Comparison of ENCODE assay signal across 26 cellular contexts in the genomic region with DNA sequence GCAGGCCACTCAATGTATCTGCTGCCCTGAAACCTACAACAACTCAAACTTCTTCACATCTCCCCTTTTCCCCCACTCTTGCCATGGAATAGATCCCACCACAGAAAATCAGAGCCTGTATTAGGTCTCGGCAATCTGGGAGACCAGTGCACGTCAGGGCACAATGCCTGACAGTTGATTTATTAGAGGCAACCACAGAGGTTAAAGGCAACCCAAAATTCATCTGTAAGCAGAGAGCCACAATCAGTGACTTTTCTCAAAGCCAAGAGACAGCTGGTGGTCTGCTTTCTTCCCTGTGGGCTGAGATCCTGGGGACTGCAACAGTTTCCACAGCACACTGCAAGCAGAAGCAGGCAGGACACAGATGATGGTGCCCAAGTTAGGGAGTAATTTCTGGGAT.
DNase-seq lines count a peak whose midpoint lies in the region; ATAC-seq and TF ChIP-seq lines count a peak whose summit lies in the region.
"Had no signal": no experiment of that assay in that cellular context is flagged by ENCODE, and none has a peak within 500 bp of the region (broad histone marks: within the 10 kb centered on the region; RNA-seq: fewer than 3 reads in every experiment).

No MANE protein-coding gene starts in this region.

- H4K20me1 ChIP-seq in SK-N-SH (ENCODE audit: insufficient read depth), result no peaks in the 10 kb centered on the region
- H4K20me1 ChIP-seq: BLaER1 treated with 17β-estradiol and CSF1 and Interleukin-3, amounts not matched to agents 10 nM and 100 nM had no signal

- H3K27me3 ChIP-seq in SK-N-SH (ENCODE audit: insufficient read depth) (no peaks in the 10 kb centered on the region), adipocyte (replicated peaks; ENCODE audit: control insufficient read depth, insufficient read depth, low read length) (no peaks in the 10 kb centered on the region)
- H3K27me3 ChIP-seq: BLaER1 treated with 17β-estradiol and CSF1 and Interleukin-3, amounts not matched to agents 10 nM and 100 nM had no signal

- peaks cover 2% of the 10 kb centered on the region for H3K27me3 Mint-ChIP-seq in activated CD4-positive, alpha-beta T cell treated with anti-CD3 and anti-CD28 coated beads, Interleukin-2, amount 10 ng/mL, durations not matched to agents 7 days and 5 days
- H3K27me3 Mint-ChIP-seq: CD4-positive, alpha-beta T cell had no signal

- H3K36me3 ChIP-seq in SK-N-SH (replicated peaks in 1 of 2; ENCODE audit: control insufficient read depth in 1 of 2, insufficient read depth in 2 of 2, low read length in 1 of 2) (no peaks in the 10 kb centered on the region), adipocyte (ENCODE audit: control insufficient read depth, insufficient read depth, low read length, severe bottlenecking) (no peaks in the 10 kb centered on the region)
- H3K36me3 ChIP-seq: BLaER1 treated with 17β-estradiol and CSF1 and Interleukin-3, amounts not matched to agents 10 nM and 100 nM; HAP-1 had no signal

- no peaks in the 10 kb centered on the region for H3K9me3 ChIP-seq in SK-N-SH
- no peaks in the 10 kb centered on the region for H3K9me3 ChIP-seq in adipocyte (ENCODE audit: control insufficient read depth, low read length)
- H3K9me3 ChIP-seq: BLaER1 treated with 17β-estradiol and CSF1 and Interleukin-3, amounts not matched to agents 10 nM and 100 nM; HAP-1 had no signal

- H3K4me3 Mint-ChIP-seq in activated CD4-positive, alpha-beta T cell treated with anti-CD3 and anti-CD28 coated beads, Interleukin-2, amount 10 ng/mL, durations not matched to agents 7 days and 5 days, result no peak overlapping the region
- H3K4me3 Mint-ChIP-seq: CD4-positive, alpha-beta T cell; HFFc6 had no signal

- peak overlapping the region in 1 of 2 experiments; percentile 36; a peak in 1 of 4 replicates for H3K27ac ChIP-seq in SK-N-SH (ENCODE audit: low read depth in 2 of 2, low read length in 1 of 2)
- H3K27ac ChIP-seq: 22Rv1; BLaER1 treated with 17β-estradiol and CSF1 and Interleukin-3, amounts not matched to agents 10 nM and 100 nM had no signal

- H3K9ac ChIP-seq in SK-N-SH (no peak overlapping the region), adipocyte (ENCODE audit: low read length) (no peak overlapping the region)
- H3K9ac ChIP-seq: BLaER1 treated with 17β-estradiol and CSF1 and Interleukin-3, amounts not matched to agents 10 nM and 100 nM had no signal

- ATAC-seq in SK-N-SH treated with all-trans-retinoic acid at 6 μM for 48 hours, result no peak
- ATAC-seq: Panc1 had no signal

- POLR2A ChIA-PET in SK-N-SH (lab: Yijun Ruan, JAX), result no interaction called here
- POLR2A ChIA-PET in activated CD4-positive, alpha-beta T cell treated with anti-CD3 and anti-CD28 coated beads, Interleukin-2, amount 10 ng/mL, durations not matched to agents 7 days and 5 days (lab: Charles Lee), result no interaction called here

- 60% methylated on average over 2 of the region's 2 CpGs for WGBS in SK-N-SH (ENCODE audit: low lambda C conversion rate)

- H3K27ac Mint-ChIP-seq in activated CD4-positive, alpha-beta T cell treated with anti-CD3 and anti-CD28 coated beads, Interleukin-2, amount 10 ng/mL, durations not matched to agents 7 days and 5 days, result no peak overlapping the region
- H3K27ac Mint-ChIP-seq: CD4-positive, alpha-beta T cell; HFFc6 had no signal

- H3K4me1 ChIP-seq in SK-N-SH (ENCODE audit: control insufficient read depth in 1 of 2, insufficient read depth in 2 of 2, low read depth in 1 of 2, low read length in 1 of 2), result no peaks in the 10 kb centered on the region; a peak in 2 of 4 replicates
- H3K4me1 ChIP-seq in adipocyte (ENCODE audit: control insufficient read depth, insufficient read depth, low read length), result peaks cover 23% of the 10 kb centered on the region
- H3K4me1 ChIP-seq: BLaER1 treated with 17β-estradiol and CSF1 and Interleukin-3, amounts not matched to agents 10 nM and 100 nM; HAP-1 had no signal

- H3K9me2 ChIP-seq in SK-N-SH, result no peaks in the 10 kb centered on the region

- TF ChIP-seq EP300 in SK-N-SH (IDR thresholded peaks at IDR 0.05; ENCODE audit: borderline replicate concordance in 1 of 2, low read depth in 1 of 2, low read length in 1 of 2), result no peak

- no peak overlapping the region for H3K4me3 ChIP-seq in SK-N-SH (ENCODE audit: low read depth in 2 of 2, low read length in 1 of 2)
- peak overlapping the region; percentile 7 for H3K4me3 ChIP-seq in adipocyte (ENCODE audit: low read length)
- H3K4me3 ChIP-seq: BLaER1 treated with 17β-estradiol and CSF1 and Interleukin-3, amounts not matched to agents 10 nM and 100 nM; HAP-1 had no signal

- H2AFZ ChIP-seq in SK-N-SH (ENCODE audit: low read depth), result no peak overlapping the region

- no peak for TF ChIP-seq RAD21 in SK-N-SH (IDR thresholded peaks at IDR 0.05; ENCODE audit: low read length)

- DNase-seq in SK-N-SH (no peak), adipocyte (ENCODE audit: low read depth) (no peak), islet precursor cell (peak; percentile 33), dermis blood vessel endothelial cell (no peak), AG08396 (ENCODE audit: low spot score) (no peak), OCI-M2 (lab: John Stamatoyannopoulos, UW; ENCODE audit: unreplicated experiment) (no peak)
- DNase-seq in activated CD4-positive, alpha-beta T cell treated with anti-CD3 and anti-CD28 coated beads, Interleukin-2, amount 10 ng/mL, durations not matched to agents 7 days and 5 days, result no peak
- DNase-seq: ACHN; AML-193; CD4-positive, alpha-beta T cell; GOT3; KG1; MM.1S; NCI-H1092; NCI-H1417 treated with DMSO at 0.1 percent for 48 hours; NCI-H1694 treated with DMSO at 0.1 percent for 48 hours; NCI-H2081; NCI-H2227 treated with DMSO at 0.1 percent for 48 hours; NCI-H526 treated with DMSO at 0.1 percent for 48 hours; SHP77 treated with DMSO at 0.1 percent for 48 hours had no signal

- TF ChIP-seq CTCF in SK-N-SH (IDR thresholded peaks at IDR 0.05), result no peak

- H3K4me2 ChIP-seq in SK-N-SH, result 0 out of 2 replicates have a peak overlapping the region, but pooled peaks have one; percentile 12
- H3K4me2 ChIP-seq: BLaER1 treated with 17β-estradiol and CSF1 and Interleukin-3, amounts not matched to agents 10 nM and 100 nM had no signal

- H3K4me1 Mint-ChIP-seq in activated CD4-positive, alpha-beta T cell treated with anti-CD3 and anti-CD28 coated beads, Interleukin-2, amount 10 ng/mL, durations not matched to agents 7 days and 5 days, result no peaks in the 10 kb centered on the region

- H3K79me2 ChIP-seq in SK-N-SH (ENCODE audit: insufficient read depth), result no peaks in the 10 kb centered on the region

- no peaks in the 10 kb centered on the region for H3K36me3 Mint-ChIP-seq in activated CD4-positive, alpha-beta T cell treated with anti-CD3 and anti-CD28 coated beads, Interleukin-2, amount 10 ng/mL, durations not matched to agents 7 days and 5 days (ENCODE audit: low read depth)

- no peaks in the 10 kb centered on the region for H3F3A ChIP-seq in SK-N-SH (replicated peaks; ENCODE audit: insufficient read depth)

- peaks cover 2% of the 10 kb centered on the region for H3K9me3 Mint-ChIP-seq in activated CD4-positive, alpha-beta T cell treated with anti-CD3 and anti-CD28 coated beads, Interleukin-2, amount 10 ng/mL, durations not matched to agents 7 days and 5 days
- H3K9me3 Mint-ChIP-seq: CD4-positive, alpha-beta T cell; HFFc6 had no signal

- CTCF ChIA-PET in SK-N-SH (lab: Yijun Ruan, JAX), result no interaction called here
- CTCF ChIA-PET in activated CD4-positive, alpha-beta T cell treated with anti-CD3 and anti-CD28 coated beads, Interleukin-2, amount 10 ng/mL, durations not matched to agents 7 days and 5 days (lab: Charles Lee), result no interaction called here

TF ChIP-seq in SK-N-SH, 30 proteins besides CTCF, POLR2A, EP300 and RAD21 (continues in another document):
- TF ChIP-seq FOSL2 (IDR thresholded peaks at IDR 0.05; ENCODE audit: borderline replicate concordance, low read depth) (no peak), FOXJ3 (CRISPR knock-in tag; IDR thresholded peaks at IDR 0.05) (no peak), TEAD4 (IDR thresholded peaks at IDR 0.05; ENCODE audit: borderline replicate concordance, insufficient read depth) (no peak), GABPA (IDR thresholded peaks at IDR 0.05; ENCODE audit: low read depth) (no peak), NFIC (IDR thresholded peaks at IDR 0.05; ENCODE audit: borderline replicate concordance) (no peak), MEF2A (IDR thresholded peaks at IDR 0.05; ENCODE audit: borderline replicate concordance, low read depth) (no peak), JUND (IDR thresholded peaks at IDR 0.05) (no peak)

TF ChIP-seq in SK-N-SH treated with all-trans-retinoic acid at 6 μM for 48 hours, 23 proteins besides CTCF, POLR2A, EP300 and RAD21:
- TF ChIP-seq ZFP30 (CRISPR knock-in tag; IDR thresholded peaks at IDR 0.05) (no peak), TCF4 (CRISPR knock-in tag; IDR thresholded peaks at IDR 0.05; ENCODE audit: borderline replicate concordance) (no peak), BACH2 (CRISPR knock-in tag; IDR thresholded peaks at IDR 0.05; ENCODE audit: borderline replicate concordance) (no peak), ISL1 (CRISPR knock-in tag; IDR thresholded peaks at IDR 0.05) (no peak), RARB (CRISPR knock-in tag; IDR thresholded peaks at IDR 0.05) (no peak), ESRRG (CRISPR knock-in tag; IDR thresholded peaks at IDR 0.05) (no peak)
- TF ChIP-seq, protein P1, sequence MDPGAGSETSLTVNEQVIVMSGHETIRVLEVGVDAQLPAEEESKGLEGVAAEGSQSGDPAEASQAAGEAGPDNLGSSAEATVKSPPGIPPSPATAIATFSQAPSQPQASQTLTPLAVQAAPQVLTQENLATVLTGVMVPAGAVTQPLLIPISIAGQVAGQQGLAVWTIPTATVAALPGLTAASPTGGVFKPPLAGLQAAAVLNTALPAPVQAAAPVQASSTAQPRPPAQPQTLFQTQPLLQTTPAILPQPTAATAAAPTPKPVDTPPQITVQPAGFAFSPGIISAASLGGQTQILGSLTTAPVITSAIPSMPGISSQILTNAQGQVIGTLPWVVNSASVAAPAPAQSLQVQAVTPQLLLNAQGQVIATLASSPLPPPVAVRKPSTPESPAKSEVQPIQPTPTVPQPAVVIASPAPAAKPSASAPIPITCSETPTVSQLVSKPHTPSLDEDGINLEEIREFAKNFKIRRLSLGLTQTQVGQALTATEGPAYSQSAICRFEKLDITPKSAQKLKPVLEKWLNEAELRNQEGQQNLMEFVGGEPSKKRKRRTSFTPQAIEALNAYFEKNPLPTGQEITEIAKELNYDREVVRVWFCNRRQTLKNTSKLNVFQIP (CRISPR knock-in tag; IDR thresholded peaks at IDR 0.05; ENCODE audit: borderline replicate concordance, low read depth), result no peak
